In genomic region chr3:17301271-17301670, GRCh38 we compare ENCODE assay signal across 19 cellular contexts.
DNase-seq lines count a peak whose midpoint lies in the region; ATAC-seq and TF ChIP-seq lines count a peak whose summit lies in the region.
"Had no signal": no experiment of that assay in that cellular context is flagged by ENCODE, and none has a peak within 500 bp of the region (broad histone marks: within the 10 kb centered on the region; RNA-seq: fewer than 3 reads in every experiment).

No MANE protein-coding gene starts in this region.

- TF ChIP-seq POLR2A in adrenal gland (IDR thresholded peaks at IDR 0.05), result no peak

- no peaks in the 10 kb centered on the region for H3K27me3 ChIP-seq in CD4-positive, CD25-positive, alpha-beta regulatory T cell (ENCODE audit: control insufficient read depth, insufficient read depth, low read length)
- no peaks in the 10 kb centered on the region for H3K27me3 ChIP-seq in adrenal gland
- H3K27me3 ChIP-seq: BLaER1 had no signal

- H3K4me3 ChIP-seq in CD4-positive, CD25-positive, alpha-beta regulatory T cell (ENCODE audit: low read depth, low read length), result peak overlapping the region; percentile 26
- H3K4me3 ChIP-seq in adrenal gland, result no peak overlapping the region
- H3K4me3 ChIP-seq: BLaER1, K562 had no signal

- H3K4me1 ChIP-seq in CD4-positive, CD25-positive, alpha-beta regulatory T cell (ENCODE audit: control insufficient read depth, insufficient read depth, low read length, poor library complexity, severe bottlenecking), result peaks cover 12% of the 10 kb centered on the region
- peaks cover 0 to 18% of the 10 kb centered on the region in 2 donors for H3K4me1 ChIP-seq in adrenal gland (replicated peaks in 1 of 2)
- H3K4me1 ChIP-seq: BLaER1 had no signal

- H3K4me3 Mint-ChIP-seq in CD4-positive, CD25-positive, alpha-beta regulatory T cell, result no peak overlapping the region

- H3K4me1 Mint-ChIP-seq in CD4-positive, CD25-positive, alpha-beta regulatory T cell, result peaks cover 5 to 14% (median 10%) of the 10 kb centered on the region in 4 donors

- ATAC-seq in CD4-positive, CD25-positive, alpha-beta regulatory T cell (ENCODE audit: low read depth in 2 of 2), result peak; percentile 70 to 74
- no peak for ATAC-seq in GM19324 (IDR thresholded peaks at IDR 0.05; ENCODE audit: low FRiP score, unreplicated experiment)
- ATAC-seq in GM18519 (IDR thresholded peaks at IDR 0.05; ENCODE audit: low FRiP score, unreplicated experiment), result no peak
- ATAC-seq in GM21526 (IDR thresholded peaks at IDR 0.05; ENCODE audit: low FRiP score, unreplicated experiment), result no peak
- ATAC-seq: K562 had no signal

- H3K36me3 Mint-ChIP-seq in CD4-positive, CD25-positive, alpha-beta regulatory T cell, result peaks cover 12% of the 10 kb centered on the region

- H3K27ac Mint-ChIP-seq in CD4-positive, CD25-positive, alpha-beta regulatory T cell, result no peak overlapping the region

- no peaks in the 10 kb centered on the region for H3K36me3 ChIP-seq in CD4-positive, CD25-positive, alpha-beta regulatory T cell (ENCODE audit: control insufficient read depth, insufficient read depth, low read length)
- no peaks in the 10 kb centered on the region for H3K36me3 ChIP-seq in adrenal gland (replicated peaks in 1 of 2)

- H3K9me3 ChIP-seq in CD4-positive, CD25-positive, alpha-beta regulatory T cell (ENCODE audit: control insufficient read depth in 2 of 2, low read length in 2 of 2), result no peaks in the 10 kb centered on the region
- no peaks in the 10 kb centered on the region for H3K9me3 ChIP-seq in adrenal gland (replicated peaks in 1 of 3)
- H3K9me3 ChIP-seq: BLaER1 had no signal

- DNase-seq in NCI-H1092 treated with DMSO at 0.1 percent for 48 hours (lab: John Stamatoyannopoulos, UW), result peak; percentile 1
- DNase-seq in NCI-H1092 (lab: John Stamatoyannopoulos, UW), result no peak
- peak in 1 of 3 donors; percentile 84 for DNase-seq in CD4-positive, CD25-positive, alpha-beta regulatory T cell
- DNase-seq in adrenal gland, result peak in 4 of 7 donors; percentile 21 to 53 (median 28)
- DNase-seq in myocyte (ENCODE audit: low read depth), result peak; percentile 15
- DNase-seq: DMS153; EL; HCEC 1CT; MV-4-11; NCI-H1436; NCI-H2029; NCI-H2171; NK-92 treated with Interleukin-12 subunit alpha and Interleukin-12 subunit beta, amount 100 ng/mL, for 24 hours; SHP77 treated with DMSO at 0.1 percent for 48 hours had no signal

- H3K27ac ChIP-seq in CD4-positive, CD25-positive, alpha-beta regulatory T cell (ENCODE audit: insufficient read depth, low read length, poor library complexity, severe bottlenecking), result no peak overlapping the region
- H3K27ac ChIP-seq in adrenal gland, result no peak overlapping the region
- H3K27ac ChIP-seq: BLaER1 had no signal

- WGBS in adrenal gland, 4 donors, result 47 to 66% (median 60%) methylated on average over 2 of the region's 2 CpGs

- H3K27me3 Mint-ChIP-seq in CD4-positive, CD25-positive, alpha-beta regulatory T cell, result no peaks in the 10 kb centered on the region

- intact Hi-C loops in adrenal gland (cut with DNase I), result no loop called here

- TF ChIP-seq CTCF in adrenal gland (IDR thresholded peaks at IDR 0.05), result no peak

- no peaks in the 10 kb centered on the region for H3K9me3 Mint-ChIP-seq in CD4-positive, CD25-positive, alpha-beta regulatory T cell

Comparison
In these comparisons a context has a peak if more than half of its experiments do, and no peak if none do; other contexts are left out.
1. ATAC-seq: peak in CD4-positive, CD25-positive, alpha-beta regulatory T cell (2 of 2); none in GM19324 (single experiment), GM18519 (single experiment) and GM21526 (single experiment).